9 cellular contexts compared by ENCODE assay signal in genomic region chr10:43322769-43323168, GRCh38. TPM values are rescaled to one million over a fixed set of nuclear protein-coding genes. Genes with fewer than 3 reads are reported as not detected.
DNase-seq lines count a peak whose midpoint lies in the region; ATAC-seq, FAIRE-seq and TF ChIP-seq lines count a peak whose summit lies in the region.
"Had no signal": no experiment of that assay in that cellular context is flagged by ENCODE, and none has a peak within 500 bp of the region (broad histone marks: within the 10 kb centered on the region; RNA-seq: fewer than 3 reads in every experiment).

No MANE protein-coding gene starts in this region.

- ATAC-seq in GM19351 (IDR thresholded peaks at IDR 0.05; ENCODE audit: unreplicated experiment): peak; percentile 95
- peak; percentile 86 for ATAC-seq in memory B cell (ENCODE audit: low read depth)
- ATAC-seq in GM19455 (IDR thresholded peaks at IDR 0.05; ENCODE audit: unreplicated experiment): no peak

- no peak overlapping the region for H3K4me3 Mint-ChIP-seq in memory B cell

- peak; percentile 83 for FAIRE-seq in endothelial cell of umbilical vein (lab: Jason Lieb, UNC)

- H3K9me3 Mint-ChIP-seq in memory B cell: no peaks in the 10 kb centered on the region

- H3K79me2 ChIP-seq in endothelial cell of umbilical vein (ENCODE audit: control insufficient read depth, insufficient read depth, low read length): no peaks in the 10 kb centered on the region

- peak; percentile 8 for DNase-seq in NCI-H1048 (lab: John Stamatoyannopoulos, UW)
- DNase-seq in activated T-cell treated with anti-CD3 and anti-CD28 coated beads, Interleukin-2, amount 50 U/mL, for 1 hour: peak; percentile 75
- DNase-seq in endothelial cell of umbilical vein (ENCODE audit: low read depth, low spot score): peak; percentile 69
- peak; percentile 19 to 31 for DNase-seq in memory B cell (ENCODE audit: low spot score in 2 of 2)
- DNase-seq in stimulated activated CD4-positive, alpha-beta T cell treated with anti-CD3 and anti-CD28 coated beads, Interleukin-4, amount 100 ng/mL, for 4 hours: peak; percentile 75 to 78
- no peak for DNase-seq in DMS79 treated with DMSO at 0.1 percent for 48 hours (lab: John Stamatoyannopoulos, UW)

- H3K36me3 Mint-ChIP-seq in memory B cell: no peaks in the 10 kb centered on the region

- peaks cover 12% of the 10 kb centered on the region for H3K27me3 Mint-ChIP-seq in memory B cell

- no peaks in the 10 kb centered on the region for H3K9me1 ChIP-seq in endothelial cell of umbilical vein (replicated peaks; ENCODE audit: control insufficient read depth, extremely low read depth, insufficient read depth, low read length)

- peak overlapping the region; percentile 28 for H3K4me2 ChIP-seq in endothelial cell of umbilical vein (ENCODE audit: insufficient read depth, low read length)

- no peaks in the 10 kb centered on the region for H4K20me1 ChIP-seq in endothelial cell of umbilical vein (replicated peaks; ENCODE audit: control insufficient read depth, extremely low read depth, insufficient read depth, low read length)

- no peak overlapping the region for H3K9ac ChIP-seq in endothelial cell of umbilical vein (replicated peaks; ENCODE audit: extremely low read depth, insufficient read depth, low read length)

- H3K27me3 ChIP-seq in endothelial cell of umbilical vein (ENCODE audit: control insufficient read depth in 2 of 2, insufficient read depth in 2 of 2, low read length in 2 of 2): no peaks in the 10 kb centered on the region

- intact Hi-C loops in endothelial cell of umbilical vein (cut with micrococcal nuclease): no loop called here

- TF ChIP-seq CTCF in endothelial cell of umbilical vein (IDR thresholded peaks at IDR 0.05; ENCODE audit: extremely low read depth in 1 of 2, insufficient read depth in 1 of 2, low read depth in 1 of 2, low read length in 2 of 2): no peak

- H3K4me3 ChIP-seq in endothelial cell of umbilical vein (replicated peaks in 1 of 3; ENCODE audit: insufficient read depth in 1 of 3, low read depth in 1 of 3, low read length in 3 of 3): no peak overlapping the region

- H3K4me1 Mint-ChIP-seq in memory B cell: peaks cover 6% of the 10 kb centered on the region

- BruUV-seq in endothelial cell of umbilical vein (replicated peaks; lab: Mats Ljungman, UMichigan): no TSS peak

- H3K27ac ChIP-seq in endothelial cell of umbilical vein (ENCODE audit: insufficient read depth, low read depth, low read length): no peak overlapping the region
- H3K27ac ChIP-seq: VCaP had no signal

- CTCF ChIA-PET in endothelial cell of umbilical vein (lab: Charles Lee): interaction anchor here (1.0 kb wide), 1 partner anchor 25 kb away, joined by 3 read pairs; no protein-coding TSS in a partner anchor

- dilution Hi-C loops in endothelial cell of umbilical vein (cut with MboI; ENCODE audit: extremely low pct_ligation_motif_present, low sequenced_read_pairs): no loop called here

- H2AFZ ChIP-seq in endothelial cell of umbilical vein (ENCODE audit: low read depth, low read length): peak overlapping the region; percentile 87

- no peak overlapping the region for H3K27ac Mint-ChIP-seq in memory B cell

- peaks cover 2% of the 10 kb centered on the region for H3K4me1 ChIP-seq in endothelial cell of umbilical vein (ENCODE audit: control insufficient read depth, extremely low read depth, insufficient read depth, low read length)

- POLR2A ChIA-PET in endothelial cell of umbilical vein (lab: Charles Lee): no interaction called here

- TF ChIP-seq POLR2A in endothelial cell of umbilical vein (IDR thresholded peaks at IDR 0.05; ENCODE audit: low read depth, low read length): no peak

- H3K9me3 ChIP-seq in endothelial cell of umbilical vein (replicated peaks; ENCODE audit: control insufficient read depth, insufficient read depth, low read length): no peaks in the 10 kb centered on the region

- H3K36me3 ChIP-seq in endothelial cell of umbilical vein (ENCODE audit: control insufficient read depth in 2 of 2, extremely low read depth in 1 of 2, insufficient read depth in 2 of 2, low read length in 2 of 2): no peaks in the 10 kb centered on the region

TF ChIP-seq in endothelial cell of umbilical vein, 7 proteins besides CTCF, POLR2A, EP300 and RAD21:
- no peak for TF ChIP-seq GATA2 (IDR thresholded peaks at IDR 0.05; ENCODE audit: insufficient read depth, insufficient read length, low read depth, low read length)
- TF ChIP-seq MYC (IDR thresholded peaks at IDR 0.05; ENCODE audit: low read depth, low read length): no peak
- TF ChIP-seq EZH2 (IDR thresholded peaks at IDR 0.05; ENCODE audit: borderline replicate concordance, low read depth, low read length, severe bottlenecking): no peak
- TF ChIP-seq FOS (IDR thresholded peaks at IDR 0.05; ENCODE audit: borderline replicate concordance, insufficient read depth, low read length): no peak
- TF ChIP-seq POLR2AphosphoS5 (IDR thresholded peaks at IDR 0.05; ENCODE audit: insufficient read depth, low read depth, low read length): no peak
- no peak for TF ChIP-seq JUN (IDR thresholded peaks at IDR 0.05; ENCODE audit: borderline replicate concordance, insufficient read depth, insufficient read length, low read depth)
- TF ChIP-seq, protein P1, sequence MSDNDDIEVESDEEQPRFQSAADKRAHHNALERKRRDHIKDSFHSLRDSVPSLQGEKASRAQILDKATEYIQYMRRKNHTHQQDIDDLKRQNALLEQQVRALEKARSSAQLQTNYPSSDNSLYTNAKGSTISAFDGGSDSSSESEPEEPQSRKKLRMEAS (IDR thresholded peaks at IDR 0.05; ENCODE audit: insufficient read depth, insufficient read length): no peak
TF ChIP-seq in endothelial cell of umbilical vein: peak in this region for 0.

RNA-seq across cellular contexts. Expression of gene FXYD4, which starts 48.7 kb away (rescaled TPM):
- not detected in 2 replicates for total RNA-seq in endothelial cell of umbilical vein
- not detected in 2 replicates for polyA plus RNA-seq in endothelial cell of umbilical vein
- not detected in 2 replicates for polyA plus RNA-seq in endothelial cell of umbilical vein (2011; cell fraction: cytosol; rRNA removed)
- polyA plus RNA-seq in endothelial cell of umbilical vein (2011; cell fraction: nucleus; rRNA removed): not detected in 2 replicates
- polyA plus RNA-seq in endothelial cell of umbilical vein (2012): not detected in 2 replicates
- polyA minus RNA-seq in endothelial cell of umbilical vein: not detected in 2 replicates
- not detected for polyA minus RNA-seq in endothelial cell of umbilical vein (2011; cell fraction: cytosol; rRNA and poly(A)+ RNA removed)
- not detected in 2 replicates for polyA minus RNA-seq in endothelial cell of umbilical vein (2011; cell fraction: nucleus; rRNA and poly(A)+ RNA removed)

RNA-seq across cellular contexts. Expression of gene RASGEF1A, which starts 55.9 kb away (rescaled TPM):
- total RNA-seq in endothelial cell of umbilical vein: 0.51 and 1.6 TPM in 2 replicates
- 1.5 and 1.6 TPM in 2 replicates for polyA plus RNA-seq in endothelial cell of umbilical vein
- 1.0 and 1.5 TPM in 2 replicates for polyA plus RNA-seq in endothelial cell of umbilical vein (2011; cell fraction: cytosol; rRNA removed)
- polyA plus RNA-seq in endothelial cell of umbilical vein (2011; cell fraction: nucleus; rRNA removed): 1.3 and 2.2 TPM in 2 replicates
- polyA plus RNA-seq in endothelial cell of umbilical vein (2012): 0.78 and 0.91 TPM in 2 replicates
- 0.49 and 7.6 TPM in 2 replicates for polyA minus RNA-seq in endothelial cell of umbilical vein
- polyA minus RNA-seq in endothelial cell of umbilical vein (2011; cell fraction: cytosol; rRNA and poly(A)+ RNA removed): not detected
- 0.14 and 0.48 TPM in 2 replicates for polyA minus RNA-seq in endothelial cell of umbilical vein (2011; cell fraction: nucleus; rRNA and poly(A)+ RNA removed)
